ENCODE assay signal across 8 cellular contexts in genomic region chr16:12535535-12536411, GRCh38.
A peak's percentile ranks its signal among the peaks of the same experiment; 100 is the strongest.
DNase-seq lines count a peak whose midpoint lies in the region; ATAC-seq, FAIRE-seq and TF ChIP-seq lines count a peak whose summit lies in the region.

No MANE protein-coding gene starts in this region.

- ATAC-seq in GM21526 (IDR thresholded peaks at IDR 0.05; ENCODE audit: low FRiP score, unreplicated experiment) (peak; percentile 61), HG03571 (IDR thresholded peaks at IDR 0.05; ENCODE audit: unreplicated experiment) (peak; percentile 78), upper lobe of right lung (no peak)

- H3K4me3 ChIP-seq in CD8-positive, alpha-beta memory T cell (ENCODE audit: low read length) = no peak overlapping the region
- H3K4me3 ChIP-seq in upper lobe of right lung = no peak overlapping the region

- H3K27ac ChIP-seq in caudate nucleus (ENCODE audit: low read depth, low read length) (no peak overlapping the region), upper lobe of right lung (no peak overlapping the region)
- H3K27ac ChIP-seq in CD8-positive, alpha-beta memory T cell (ENCODE audit: low read depth, low read length) = no peak overlapping the region

- peak; percentile 85 for FAIRE-seq in GM12891 (lab: Jason Lieb, UNC)

- H3K27ac Mint-ChIP-seq in endothelial cell (ENCODE audit: unreplicated experiment) = no peak overlapping the region
- peak overlapping the region in 3 of 8 donors; percentile 17 to 47 (median 30) for H3K27ac Mint-ChIP-seq in CD8-positive, alpha-beta memory T cell

- H3K36me3 Mint-ChIP-seq in endothelial cell (ENCODE audit: low read depth, unreplicated experiment) = no peaks in the 10 kb centered on the region
- no peaks in the 10 kb centered on the region for H3K36me3 Mint-ChIP-seq in CD8-positive, alpha-beta memory T cell

- H3K9me3 Mint-ChIP-seq in endothelial cell (ENCODE audit: unreplicated experiment) = no peaks in the 10 kb centered on the region
- H3K9me3 Mint-ChIP-seq in CD8-positive, alpha-beta memory T cell = peaks cover 0 to 1% (median 0%) of the 10 kb centered on the region in 5 donors

- CTCF ChIA-PET in CD8-positive, alpha-beta memory T cell (lab: Charles Lee) = interaction anchor here (1.2 kb wide), 1 partner anchor 441 kb away, joined by 3 read pairs; no protein-coding TSS in a partner anchor

- intact Hi-C loops in upper lobe of right lung (cut with DNase I) = no loop called here

- H3K4me1 ChIP-seq in CD8-positive, alpha-beta memory T cell (ENCODE audit: insufficient read depth, low read length) = peaks cover 55% of the 10 kb centered on the region
- H3K4me1 ChIP-seq in upper lobe of right lung = no peaks in the 10 kb centered on the region

- DNase-seq in GM12891 (ENCODE audit: insufficient read length, low spot score) = peak; percentile 39
- DNase-seq in endothelial cell (ENCODE audit: low spot score) = peak; percentile 34
- no peak for DNase-seq in caudate nucleus (lab: John Stamatoyannopoulos, UW)
- no peak for DNase-seq in CD8-positive, alpha-beta memory T cell
- DNase-seq in NCI-H526 treated with DMSO at 0.1 percent for 48 hours (lab: John Stamatoyannopoulos, UW) = no peak
- no peak for DNase-seq in upper lobe of right lung

- peak; percentile 32; the same call in 1 of the 2 replicates for TF ChIP-seq POLR2A in GM12891 (IDR thresholded peaks at IDR 0.05; ENCODE audit: low read depth, low read length)

- TF ChIP-seq CTCF in endothelial cell (IDR thresholded peaks at IDR 0.05; ENCODE audit: unreplicated experiment) = no peak
- TF ChIP-seq CTCF in upper lobe of right lung (IDR thresholded peaks at IDR 0.05) = no peak

- H3K27me3 ChIP-seq in CD8-positive, alpha-beta memory T cell (ENCODE audit: insufficient read depth, low read length, poor library complexity, severe bottlenecking) = no peaks in the 10 kb centered on the region
- H3K27me3 ChIP-seq in upper lobe of right lung = no peaks in the 10 kb centered on the region

- POLR2A ChIA-PET in CD8-positive, alpha-beta memory T cell (lab: Charles Lee) = no interaction called here

- no peak overlapping the region for H3K4me3 Mint-ChIP-seq in endothelial cell (ENCODE audit: unreplicated experiment)
- peak overlapping the region in 3 of 7 donors; percentile 22 to 50 (median 47) for H3K4me3 Mint-ChIP-seq in CD8-positive, alpha-beta memory T cell

- no peaks in the 10 kb centered on the region for H3K9me3 ChIP-seq in CD8-positive, alpha-beta memory T cell (ENCODE audit: low read length)
- H3K9me3 ChIP-seq in upper lobe of right lung = no peaks in the 10 kb centered on the region

- H3K36me3 ChIP-seq in CD8-positive, alpha-beta memory T cell (ENCODE audit: insufficient read depth, low read length) = no peaks in the 10 kb centered on the region
- no peaks in the 10 kb centered on the region for H3K36me3 ChIP-seq in upper lobe of right lung

- H3K27me3 Mint-ChIP-seq in endothelial cell (ENCODE audit: unreplicated experiment) = peaks cover 4% of the 10 kb centered on the region
- peaks cover 0 to 2% of the 10 kb centered on the region in 2 donors for H3K27me3 Mint-ChIP-seq in CD8-positive, alpha-beta memory T cell

- H3K4me1 Mint-ChIP-seq in endothelial cell (ENCODE audit: unreplicated experiment) = no peaks in the 10 kb centered on the region
- peaks cover 50 to 85% (median 79%) of the 10 kb centered on the region in 3 donors for H3K4me1 Mint-ChIP-seq in CD8-positive, alpha-beta memory T cell

TF ChIP-seq in GM12891, 5 proteins besides CTCF, POLR2A, EP300 and RAD21:
- TF ChIP-seq SPI1 (IDR thresholded peaks at IDR 0.05; ENCODE audit: low read depth, low read length) (no peak), TAF1 (IDR thresholded peaks at IDR 0.05; ENCODE audit: low read depth, low read length) (no peak), POU2F2 (IDR thresholded peaks at IDR 0.05; ENCODE audit: low read depth, low read length) (peak; percentile 61; the same call in 1 of the 2 replicates), PAX5 (IDR thresholded peaks at IDR 0.05; ENCODE audit: insufficient read depth, low read length, severe bottlenecking) (no peak), POLR2AphosphoS5 (IDR thresholded peaks at IDR 0.05; ENCODE audit: low read depth, low read length) (peak; percentile 36; the same call in 1 of the 2 replicates)

Comparison
In these comparisons a context has a peak if more than half of its experiments do, and no peak if none do; other contexts are left out.
1. DNase-seq: peak in GM12891 (single experiment) and endothelial cell (single experiment); none in caudate nucleus (0 of 61), CD8-positive, alpha-beta memory T cell (0 of 5), NCI-H526 treated with DMSO at 0.1 percent for 48 hours (single experiment) and upper lobe of right lung (single experiment).